Comparison of ENCODE assay signal across 31 cellular contexts in the genomic region with DNA sequence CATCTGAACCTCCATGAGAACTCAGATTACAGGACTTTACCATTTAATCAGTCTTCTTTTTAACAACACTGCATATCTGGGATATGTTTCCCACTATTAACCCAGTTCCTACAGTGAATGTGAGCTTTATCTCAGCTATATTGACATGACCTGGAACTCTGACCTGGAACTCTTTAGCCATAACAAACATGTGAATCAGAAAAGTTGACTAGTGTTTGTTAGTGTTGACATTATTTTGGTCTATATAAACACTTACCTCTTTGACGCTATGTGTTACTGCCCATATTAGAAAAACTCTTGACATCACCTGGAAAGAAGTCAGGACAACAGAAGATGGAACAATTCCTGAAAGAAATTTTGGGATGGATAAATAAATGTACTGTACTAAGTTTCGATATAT.
"Had no signal": no experiment of that assay in that cellular context is flagged by ENCODE, and none has a peak within 500 bp of the region (broad histone marks: within the 10 kb centered on the region; RNA-seq: fewer than 3 reads in every experiment).

No MANE protein-coding gene starts in this region.

- H3K4me3 ChIP-seq: adrenal gland, body of pancreas, esophagus muscularis mucosa, gastrocnemius medialis, heart left ventricle had no signal

- H3K36me3 ChIP-seq: adrenal gland had no signal

- H3K9me3 ChIP-seq: adrenal gland, body of pancreas, esophagus muscularis mucosa, gastrocnemius medialis, heart left ventricle had no signal

- H3K27ac ChIP-seq: adrenal gland, body of pancreas, esophagus muscularis mucosa, foreskin keratinocyte, gastrocnemius medialis, heart left ventricle had no signal

- ATAC-seq: activated CD4-positive, alpha-beta T cell treated with anti-CD3 and anti-CD28 coated beads for 36 hours; activated CD8-positive, alpha-beta memory T cell treated with anti-CD3 and anti-CD28 coated beads, Interleukin-2, amount 10 ng/mL, durations not matched to agents 7 days and 5 days; activated CD8-positive, alpha-beta T cell treated with anti-CD3 and anti-CD28 coated beads, Interleukin-2, amount 10 ng/mL, durations not matched to agents 7 days and 5 days; activated naive CD8-positive, alpha-beta T cell treated with anti-CD3 and anti-CD28 coated beads, Interleukin-2, amount 50 U/mL, for 24 hours; body of pancreas; effector memory CD8-positive, alpha-beta T cell; foreskin keratinocyte; gastrocnemius medialis; heart left ventricle had no signal

- H3K4me1 ChIP-seq: body of pancreas, foreskin keratinocyte, gastrocnemius medialis had no signal

- DNase-seq: activated CD4-positive, alpha-beta memory T cell treated with anti-CD3 and anti-CD28 coated beads for 36 hours; activated CD4-positive, alpha-beta T cell treated with anti-CD3 and anti-CD28 coated beads for 36 hours; activated CD4-positive, alpha-beta T cell treated with anti-CD3 and anti-CD28 coated beads, Interleukin-2, amount 10 ng/mL, durations not matched to agents 24 days and 14 days; activated CD4-positive, CD25-positive, alpha-beta regulatory T cell; activated CD4-positive, CD25-positive, alpha-beta regulatory T cell treated with anti-CD3 and anti-CD28 coated beads, Interleukin-2, amount 50 U/mL, for 72 hours; activated CD8-positive, alpha-beta memory T cell treated with anti-CD3 and anti-CD28 coated beads, Interleukin-2, amount 10 ng/mL, durations not matched to agents 7 days and 5 days; activated CD8-positive, alpha-beta memory T cell treated with anti-CD3 and anti-CD28 coated beads, Interleukin-2, amount 50 U/mL, for 4 hours; activated CD8-positive, alpha-beta T cell treated with anti-CD3 and anti-CD28 coated beads, Interleukin-2, amount 10 ng/mL, durations not matched to agents 7 days and 5 days; activated effector memory CD4-positive, alpha-beta T cell treated with anti-CD3 and anti-CD28 coated beads, Interleukin-2, amount 50 U/mL, for 16 hours; activated naive CD4-positive, alpha-beta T cell treated with anti-CD3 and anti-CD28 coated beads for 36 hours; activated naive CD8-positive, alpha-beta T cell treated with anti-CD3 and anti-CD28 coated beads for 36 hours; activated naive CD8-positive, alpha-beta T cell treated with anti-CD3 and anti-CD28 coated beads, Interleukin-2, amount 50 U/mL, for 24 hours; activated T-cell treated with anti-CD3 and anti-CD28 coated beads, Interleukin-2, amount 50 U/mL, for 1 hour; activated T-cell treated with anti-CD3 and anti-CD28 coated beads, Interleukin-2, amount 50 U/mL, for 48 hours; adrenal gland; amygdala; aorta; body of pancreas; caudate nucleus; cortex of kidney; dermis blood vessel endothelial cell; effector CD4-positive, alpha-beta T cell; effector memory CD8-positive, alpha-beta T cell; erythroblast; foreskin keratinocyte; gastrocnemius medialis; glutamatergic neuron; heart left ventricle; T-helper 2 cell had no signal

- H3K27me3 ChIP-seq: adrenal gland, body of pancreas, esophagus muscularis mucosa, foreskin keratinocyte, gastrocnemius medialis, heart left ventricle had no signal

- FAIRE-seq: colon had no signal
